In the genomic region with DNA sequence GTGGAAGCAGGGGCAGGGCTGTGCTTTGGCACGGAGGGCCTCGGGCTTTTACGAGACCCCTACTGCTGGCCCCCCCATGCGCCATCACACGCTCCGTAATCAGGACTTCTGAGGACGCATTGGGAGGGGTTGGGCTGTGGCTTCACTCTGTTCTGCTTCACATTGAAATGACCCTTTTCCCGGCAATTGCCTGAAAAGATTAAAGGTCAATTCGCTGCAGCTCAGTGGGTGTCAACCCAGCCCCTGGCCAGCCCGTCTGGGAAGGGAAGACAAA, we compare ENCODE assay signal across 18 cellular contexts. TPM values are rescaled to one million over a fixed set of nuclear protein-coding genes. Genes with fewer than 3 reads are reported as not detected.
DNase-seq lines count a peak whose midpoint lies in the region; ATAC-seq and TF ChIP-seq lines count a peak whose summit lies in the region.
"Had no signal": no experiment of that assay in that cellular context is flagged by ENCODE, and none has a peak within 500 bp of the region (broad histone marks: within the 10 kb centered on the region; RNA-seq: fewer than 3 reads in every experiment).

No MANE protein-coding gene starts in this region.

- in situ Hi-C loops in GM23248 (cut with MboI) = no loop called here

- no peak overlapping the region for H3K27ac ChIP-seq in BLaER1 treated with 17β-estradiol and CSF1 and Interleukin-3, amounts not matched to agents 10 nM and 100 nM
- H3K27ac ChIP-seq in GM23248 (no peak overlapping the region), smooth muscle cell (ENCODE audit: low read depth) (no peak overlapping the region)
- H3K27ac ChIP-seq: SJSA1 had no signal

- H3K4me2 ChIP-seq in BLaER1 treated with 17β-estradiol and CSF1 and Interleukin-3, amounts not matched to agents 10 nM and 100 nM = peak overlapping the region in 7 of 11 experiments; percentile 45 to 71 (median 60); a peak in 10 of 22 replicates
- H3K4me2 ChIP-seq in GM23248 (ENCODE audit: unreplicated experiment) (no peak overlapping the region), smooth muscle cell (peak overlapping the region; percentile 11)

- WGBS in GM23248 (ENCODE audit: low coverage in 1 of 2, low lambda C conversion rate in 2 of 2, missing lambda C conversion rate in 2 of 2), 2 experiments = 3 to 7% methylated on average over 10 of the region's 10 CpGs
- 69% methylated on average over 10 of the region's 10 CpGs for WGBS in smooth muscle cell (ENCODE audit: low lambda C conversion rate)

- intact Hi-C loops in posterior vena cava (cut with DNase I) = no loop called here

- H3K36me3 ChIP-seq in BLaER1 treated with 17β-estradiol and CSF1 and Interleukin-3, amounts not matched to agents 10 nM and 100 nM = 0 out of 22 replicates have a peak, but pooled peaks cover 0 to 4% (median 0%) of the 10 kb centered on the region in 11 experiments
- H3K36me3 ChIP-seq in GM23248 (ENCODE audit: low read depth) = no peaks in the 10 kb centered on the region
- no peaks in the 10 kb centered on the region for H3K36me3 ChIP-seq in smooth muscle cell (ENCODE audit: low read depth)
- H3K36me3 ChIP-seq: SJSA1 had no signal

- no peaks in the 10 kb centered on the region for H3K4me1 Mint-ChIP-seq in central memory CD8-positive, alpha-beta T cell
- H3K4me1 Mint-ChIP-seq: B cell had no signal

- peaks cover 26 to 54% (median 38%) of the 10 kb centered on the region in 11 experiments for H3K9me3 ChIP-seq in BLaER1 treated with 17β-estradiol and CSF1 and Interleukin-3, amounts not matched to agents 10 nM and 100 nM (replicated peaks in 1 of 11)
- no peaks in the 10 kb centered on the region for H3K9me3 ChIP-seq in GM23248 (ENCODE audit: low read depth)
- H3K9me3 ChIP-seq in smooth muscle cell (replicated peaks; ENCODE audit: low read depth) = no peaks in the 10 kb centered on the region

- H3K27me3 ChIP-seq in BLaER1 treated with 17β-estradiol and CSF1 and Interleukin-3, amounts not matched to agents 10 nM and 100 nM = peaks cover 0 to 11% (median 0%) of the 10 kb centered on the region in 11 experiments; a peak in 6 of 22 replicates
- H3K27me3 ChIP-seq in GM23248 (replicated peaks; ENCODE audit: insufficient read depth) = peaks cover 21% of the 10 kb centered on the region; the same call in 1 of the 2 replicates
- no peaks in the 10 kb centered on the region for H3K27me3 ChIP-seq in smooth muscle cell (ENCODE audit: low read depth)

- peak overlapping the region; percentile 55 for H3K27ac Mint-ChIP-seq in central memory CD8-positive, alpha-beta T cell (ENCODE audit: low read depth)
- H3K27ac Mint-ChIP-seq: B cell had no signal

- ATAC-seq in central memory CD8-positive, alpha-beta T cell (replicated peaks; ENCODE audit: extremely low read depth, poor library complexity, severe bottlenecking) = no peak
- no peak for ATAC-seq in HG02642 (IDR thresholded peaks at IDR 0.05; ENCODE audit: poor library complexity, unreplicated experiment)

- no peaks in the 10 kb centered on the region for H3K36me3 Mint-ChIP-seq in central memory CD8-positive, alpha-beta T cell (ENCODE audit: insufficient read depth)

- H3K4me3 Mint-ChIP-seq in central memory CD8-positive, alpha-beta T cell = no peak overlapping the region
- H3K4me3 Mint-ChIP-seq: B cell had no signal

- H3K4me3 ChIP-seq in BLaER1 treated with 17β-estradiol and CSF1 and Interleukin-3, amounts not matched to agents 10 nM and 100 nM = no peak overlapping the region
- no peak overlapping the region for H3K4me3 ChIP-seq in GM23248
- H3K4me3 ChIP-seq in smooth muscle cell = no peak overlapping the region
- H3K4me3 ChIP-seq: K562, SJSA1 had no signal

- H4K20me1 ChIP-seq in BLaER1 treated with 17β-estradiol and CSF1 and Interleukin-3, amounts not matched to agents 10 nM and 100 nM = no peaks in the 10 kb centered on the region
- H4K20me1 ChIP-seq in GM23248 (ENCODE audit: insufficient read depth) (no peaks in the 10 kb centered on the region), smooth muscle cell (ENCODE audit: low read depth) (no peaks in the 10 kb centered on the region)

- H3K79me2 ChIP-seq in GM23248 (ENCODE audit: insufficient read depth) (no peaks in the 10 kb centered on the region), smooth muscle cell (ENCODE audit: low read depth) (no peaks in the 10 kb centered on the region)

- H3K9me2 ChIP-seq in GM23248 (ENCODE audit: insufficient read depth) = no peaks in the 10 kb centered on the region

- no peak overlapping the region; a peak in 1 of 22 replicates for H3K9ac ChIP-seq in BLaER1 treated with 17β-estradiol and CSF1 and Interleukin-3, amounts not matched to agents 10 nM and 100 nM
- H3K9ac ChIP-seq in GM23248 (no peak overlapping the region), smooth muscle cell (ENCODE audit: low read depth) (no peak overlapping the region)

- H3K27me3 Mint-ChIP-seq in central memory CD8-positive, alpha-beta T cell = peaks cover 21% of the 10 kb centered on the region
- H3K27me3 Mint-ChIP-seq: B cell had no signal

- TF ChIP-seq CTCF in smooth muscle cell (IDR thresholded peaks at IDR 0.05; ENCODE audit: borderline replicate concordance, insufficient read depth, poor library complexity, severe bottlenecking) = no peak

- H3F3A ChIP-seq in GM23248 (ENCODE audit: insufficient read depth) (no peaks in the 10 kb centered on the region), smooth muscle cell (ENCODE audit: low read depth) (no peaks in the 10 kb centered on the region)

- H3K4me1 ChIP-seq in BLaER1 treated with 17β-estradiol and CSF1 and Interleukin-3, amounts not matched to agents 10 nM and 100 nM = peaks cover 0 to 33% (median 23%) of the 10 kb centered on the region in 10 experiments; a peak in 15 of 20 replicates
- H3K4me1 ChIP-seq in GM23248 (ENCODE audit: insufficient read depth) (no peaks in the 10 kb centered on the region), smooth muscle cell (ENCODE audit: low read depth) (peaks cover 4% of the 10 kb centered on the region)
- H3K4me1 ChIP-seq: SJSA1 had no signal

- no peaks in the 10 kb centered on the region for H3K9me3 Mint-ChIP-seq in central memory CD8-positive, alpha-beta T cell

- H2AFZ ChIP-seq in GM23248 (0 out of 2 replicates have a peak overlapping the region, but pooled peaks have one; percentile 67), smooth muscle cell (ENCODE audit: low read depth) (no peak overlapping the region)

- DNase-seq in GM23248 = no peak
- DNase-seq in central memory CD8-positive, alpha-beta T cell (ENCODE audit: low spot score in 2 of 2) = no peak
- DNase-seq in smooth muscle cell (lab: John Stamatoyannopoulos, UW; ENCODE audit: unreplicated experiment) = no peak
- DNase-seq in posterior vena cava (ENCODE audit: low spot score) = no peak
- no peak for DNase-seq in ecto neural progenitor cell (ENCODE audit: low spot score)
- DNase-seq: Calu3, DND-41, H7, Kasumi-1, NCI-H1092 treated with DMSO at 0.1 percent for 48 hours, NCI-H1930, NCI-H446, Right ventricle myocardium superior had no signal

RNA-seq across cellular contexts. Expression of gene UBE3C, which starts 41.7 kb away (rescaled TPM):
- total RNA-seq in GM23248 (2014; rRNA removed; shearing (Covaris generic)) = 92.4 and 92.7 TPM in 2 replicates
- polyA plus RNA-seq in GM23248 (2016; fragmentation: Nextera tagmentation; extraction: Ambion mirVana) = 30.8 and 32.1 TPM in 2 replicates
- total RNA-seq in smooth muscle cell = 43.1 and 48.0 TPM in 2 replicates
- 16.3 and 19.5 TPM in 2 replicates for polyA plus RNA-seq in smooth muscle cell
- total RNA-seq in posterior vena cava = 10 to 100 TPM; 58.7 to 62.4 TPM
